ENCODE assay signal across 8 cellular contexts in genomic region chr15:31487811-31488436, GRCh38.
DNase-seq lines count a peak whose midpoint lies in the region; FAIRE-seq and TF ChIP-seq lines count a peak whose summit lies in the region.

No MANE protein-coding gene starts in this region.

- POLR2A ChIA-PET in GM10248 (lab: Yijun Ruan, JAX) = interaction anchor here (0.5 kb wide), 1 partner anchor 129 kb away, joined by 5 read pairs; no protein-coding TSS in a partner anchor

- CTCF ChIA-PET in GM10248 (lab: Yijun Ruan, JAX) = interaction anchor here (0.7 to 10.7 kb wide), 47 partner anchors 12 to 826 kb away, joined by 3 to 251 read pairs (median 5); partner anchors contain the start of gene MTMR10

- H3K4me3 ChIP-seq in kidney epithelial cell (ENCODE audit: low read depth, low read length) = no peak overlapping the region

- H3K27me3 ChIP-seq in kidney epithelial cell (ENCODE audit: control insufficient read depth, insufficient read depth, low read length) = peaks cover 32% of the 10 kb centered on the region

- FAIRE-seq in H54 (lab: Jason Lieb, UNC) = no peak

- no peak for TF ChIP-seq POLR2A in H54 (IDR thresholded peaks at IDR 0.05; ENCODE audit: low read depth, low read length)

- DNase-seq in GM10248 (ENCODE audit: extremely low spot score) = peak; percentile 60
- peak; percentile 47 for DNase-seq in H54 (ENCODE audit: insufficient read length, low spot score)
- DNase-seq in kidney epithelial cell (ENCODE audit: low read depth) = no peak
- DNase-seq in NCI-H82 treated with DMSO at 0.1 percent for 48 hours (lab: John Stamatoyannopoulos, UW; ENCODE audit: unreplicated experiment) = no peak
- DNase-seq in NCI-H146 treated with DMSO at 0.1 percent for 48 hours (lab: John Stamatoyannopoulos, UW; ENCODE audit: unreplicated experiment) = no peak
- DNase-seq in SIG-M5 (lab: John Stamatoyannopoulos, UW) = no peak
- DNase-seq in LoVo (ENCODE audit: low spot score) = no peak

- TF ChIP-seq CTCF in GM10248 (IDR thresholded peaks at IDR 0.05; ENCODE audit: control extremely low read depth, extremely low read depth, low read depth, missing control alignments) (peak; percentile 28), VCaP (conservative IDR thresholded peaks at IDR 0.05) (peak; percentile 15; the same call in 1 of the 2 replicates), kidney epithelial cell (IDR thresholded peaks at IDR 0.05; ENCODE audit: insufficient read depth, low read length, poor library complexity, severe bottlenecking) (peak; percentile 3)

- no peaks in the 10 kb centered on the region for H3K36me3 ChIP-seq in kidney epithelial cell (ENCODE audit: control insufficient read depth, insufficient read depth, low read length)

- no peak overlapping the region; the same call in 1 of the 2 replicates for H3K27ac ChIP-seq in VCaP

Comparison
In these comparisons a context has a peak if more than half of its experiments do, and no peak if none do; other contexts are left out.
1. DNase-seq: peak in GM10248 (single experiment) and H54 (single experiment); none in kidney epithelial cell (single experiment), NCI-H82 treated with DMSO at 0.1 percent for 48 hours (single experiment), NCI-H146 treated with DMSO at 0.1 percent for 48 hours (single experiment), SIG-M5 (single experiment) and LoVo (single experiment).
2. Peak in every context shown above with its lines, with median percentiles within 50 percentile points of each other: CTCF ChIP-seq.